In genomic region chr5:157271740-157272271, GRCh38 we compare ENCODE assay signal across 8 cellular contexts. TPM values are rescaled to one million over a fixed set of nuclear protein-coding genes. Genes with fewer than 3 reads are reported as not detected.
DNase-seq lines count a peak whose midpoint lies in the region; ATAC-seq, FAIRE-seq and TF ChIP-seq lines count a peak whose summit lies in the region.

No MANE protein-coding gene starts in this region.

- H3K4me3 Mint-ChIP-seq in activated T-cell treated with anti-CD3 and anti-CD28 coated beads, Interleukin-2, amount 50 U/mL, for 72 hours: peak overlapping the region; percentile 78 to 95

- DNase-seq in GM12892 (ENCODE audit: insufficient read length) (peak; percentile 50), NCI-H69 (lab: John Stamatoyannopoulos, UW) (peak; percentile 10), NCI-H2081 (lab: John Stamatoyannopoulos, UW) (no peak), NCI-H82 (lab: John Stamatoyannopoulos, UW) (no peak), urothelium cell line (ENCODE audit: low spot score) (no peak)
- peak; percentile 91 to 93 for DNase-seq in activated T-cell treated with anti-CD3 and anti-CD28 coated beads, Interleukin-2, amount 50 U/mL, for 72 hours

- no peaks in the 10 kb centered on the region for H3K9me3 Mint-ChIP-seq in activated T-cell treated with anti-CD3 and anti-CD28 coated beads, Interleukin-2, amount 50 U/mL, for 72 hours

- FAIRE-seq in GM12892 (lab: Jason Lieb, UNC) (peak; percentile 100), urothelium cell line (lab: Jason Lieb, UNC) (no peak)

- H3K4me1 ChIP-seq in neutrophil (ENCODE audit: control insufficient read depth in 1 of 2, insufficient read depth in 1 of 2, low read depth in 1 of 2, low read length in 1 of 2): peaks cover 98 to 100% of the 10 kb centered on the region in 2 experiments

- TF ChIP-seq CTCF in neutrophil (IDR thresholded peaks at IDR 0.05): peak; percentile 6

- peaks cover 95% of the 10 kb centered on the region for H3K4me1 Mint-ChIP-seq in activated T-cell treated with anti-CD3 and anti-CD28 coated beads, Interleukin-2, amount 50 U/mL, for 72 hours (ENCODE audit: low read depth)

- H3K4me3 ChIP-seq in neutrophil (ENCODE audit: low read depth in 1 of 2, low read length in 1 of 2): peak overlapping the region; percentile 46 to 53

- peak; percentile 88 for ATAC-seq in GM21825 (IDR thresholded peaks at IDR 0.05; ENCODE audit: unreplicated experiment)
- ATAC-seq in activated T-cell treated with anti-CD3 and anti-CD28 coated beads, Interleukin-2, amount 50 U/mL, for 72 hours (replicated peaks in 1 of 2): peak; percentile 86

- peaks cover 11 to 17% of the 10 kb centered on the region in 2 donors for H3K36me3 Mint-ChIP-seq in activated T-cell treated with anti-CD3 and anti-CD28 coated beads, Interleukin-2, amount 50 U/mL, for 72 hours (ENCODE audit: insufficient read depth in 2 of 2)

- no peaks in the 10 kb centered on the region for H3K27me3 Mint-ChIP-seq in activated T-cell treated with anti-CD3 and anti-CD28 coated beads, Interleukin-2, amount 50 U/mL, for 72 hours (ENCODE audit: low read depth)

- H3K27me3 ChIP-seq in neutrophil: no peaks in the 10 kb centered on the region

- TF ChIP-seq POLR2A in GM12892 (IDR thresholded peaks at IDR 0.05; ENCODE audit: low read depth, low read length): peak; percentile 66; the same call in 1 of the 2 replicates

- no peaks in the 10 kb centered on the region for H3K36me3 ChIP-seq in neutrophil

- no peaks in the 10 kb centered on the region for H3K9me3 ChIP-seq in neutrophil

- H3K27ac Mint-ChIP-seq in activated T-cell treated with anti-CD3 and anti-CD28 coated beads, Interleukin-2, amount 50 U/mL, for 72 hours: peak overlapping the region; percentile 95

- H3K27ac ChIP-seq in neutrophil: peak overlapping the region; percentile 96

RNA-seq across cellular contexts. Expression of gene CYFIP2, which starts 5.9 kb away (rescaled TPM):
- 69.7 TPM for polyA plus RNA-seq in GM12892 (2012; ENCODE audit: missing spikeins)
- total RNA-seq in activated T-cell treated with anti-CD3 and anti-CD28 coated beads, Interleukin-2, amount 50 U/mL, for 72 hours: 100 to 1,000 TPM; 235 to 288 TPM

Comparison
In these comparisons a context has a peak if more than half of its experiments do, and no peak if none do; other contexts are left out.
1. DNase-seq: peak in GM12892 (single experiment), NCI-H69 (single experiment) and activated T-cell treated with anti-CD3 and anti-CD28 coated beads, Interleukin-2, amount 50 U/mL, for 72 hours (2 of 2); none in NCI-H2081 (0 of 2), NCI-H82 (single experiment) and urothelium cell line (single experiment).